23 cellular contexts compared by ENCODE assay signal in genomic region chr15:52230073-52230472, GRCh38.
"Had no signal": no experiment of that assay in that cellular context is flagged by ENCODE, and none has a peak within 500 bp of the region (broad histone marks: within the 10 kb centered on the region; RNA-seq: fewer than 3 reads in every experiment).

No MANE protein-coding gene starts in this region.

- H3K27ac ChIP-seq: brain microvascular endothelial cell, left ventricle myocardium inferior, parathyroid adenoma, tibial artery, vagina had no signal

- H3K4me3 Mint-ChIP-seq: activated CD8-positive, alpha-beta T cell treated with anti-CD3 and anti-CD28 coated beads, Interleukin-2, amount 10 ng/mL, durations not matched to agents 7 days and 5 days; stimulated activated naive CD8-positive, alpha-beta T cell treated with anti-CD3 and anti-CD28 coated beads, Interleukin-15, amount 100 ng/mL, for 72 hours; T-helper 1 cell treated with Interleukin-12 subunit alpha and Interleukin-12 subunit beta and Interleukin-4 antibody, amounts not matched to agents 30 μg/mL and 1 μg/mL, for 36 hours had no signal

- H3K36me3 ChIP-seq: brain microvascular endothelial cell, left ventricle myocardium inferior, vagina had no signal

- H3K79me2 ChIP-seq: parathyroid adenoma had no signal

- H2AFZ ChIP-seq: parathyroid adenoma had no signal

- DNase-seq: activated CD4-positive, alpha-beta T cell treated with anti-CD3 and anti-CD28 coated beads for 48 hours; activated CD8-positive, alpha-beta T cell treated with anti-CD3 and anti-CD28 coated beads, Interleukin-2, amount 10 ng/mL, durations not matched to agents 7 days and 5 days; activated gamma-delta T cell treated with Interleukin-2 at 50 U/mL for 16 hours; activated T-cell treated with anti-CD3 and anti-CD28 coated beads, Interleukin-2, amount 50 U/mL, for 1 hour; aorta; brain microvascular endothelial cell; caudate nucleus; dermis blood vessel endothelial cell; effector CD8-positive, alpha-beta T cell; foreskin keratinocyte; left ventricle myocardium inferior; mammary epithelial cell; nucleus accumbens; right cardiac atrium; stimulated activated CD4-positive, alpha-beta T cell treated with anti-CD3 and anti-CD28 coated beads, Interleukin-12 subunit alpha, Interleukin-12 subunit beta, amount 100 ng/mL, for 4 hours; stimulated activated CD4-positive, alpha-beta T cell treated with anti-CD3 and anti-CD28 coated beads, Interleukin-4, amount 100 ng/mL, for 4 hours; stimulated activated naive CD8-positive, alpha-beta T cell treated with anti-CD3 and anti-CD28 coated beads, Interleukin-15, amount 100 ng/mL, for 72 hours; T1000; tibial artery had no signal

- H3K27me3 ChIP-seq: brain microvascular endothelial cell, foreskin keratinocyte, tibial artery, vagina had no signal

- H3K4me1 ChIP-seq: left ventricle myocardium inferior, parathyroid adenoma, tibial artery, vagina had no signal

- H3K27me3 Mint-ChIP-seq: stimulated activated naive CD8-positive, alpha-beta T cell treated with anti-CD3 and anti-CD28 coated beads, Interleukin-15, amount 100 ng/mL, for 72 hours had no signal

- H3K27ac Mint-ChIP-seq: activated CD8-positive, alpha-beta T cell treated with anti-CD3 and anti-CD28 coated beads, Interleukin-2, amount 10 ng/mL, durations not matched to agents 7 days and 5 days; activated naive CD4-positive, alpha-beta T cell treated with anti-CD3 and anti-CD28 coated beads, Interleukin-2, amount 50 U/mL, for 72 hours; stimulated activated naive CD8-positive, alpha-beta T cell treated with anti-CD3 and anti-CD28 coated beads, Interleukin-15, amount 100 ng/mL, for 72 hours; T-helper 1 cell treated with Interleukin-12 subunit alpha and Interleukin-12 subunit beta and Interleukin-4 antibody, amounts not matched to agents 30 μg/mL and 1 μg/mL, for 36 hours had no signal

- ATAC-seq: activated CD8-positive, alpha-beta T cell treated with anti-CD3 and anti-CD28 coated beads, Interleukin-2, amount 10 ng/mL, durations not matched to agents 7 days and 5 days; activated naive CD4-positive, alpha-beta T cell treated with anti-CD3 and anti-CD28 coated beads, Interleukin-2, amount 50 U/mL, for 72 hours; foreskin keratinocyte; right cardiac atrium; stimulated activated naive CD8-positive, alpha-beta T cell treated with anti-CD3 and anti-CD28 coated beads, Interleukin-15, amount 100 ng/mL, for 72 hours had no signal

- H3K9me3 Mint-ChIP-seq: activated naive CD4-positive, alpha-beta T cell treated with anti-CD3 and anti-CD28 coated beads, Interleukin-2, amount 50 U/mL, for 72 hours; stimulated activated naive CD8-positive, alpha-beta T cell treated with anti-CD3 and anti-CD28 coated beads, Interleukin-15, amount 100 ng/mL, for 72 hours; T-helper 1 cell treated with Interleukin-12 subunit alpha and Interleukin-12 subunit beta and Interleukin-4 antibody, amounts not matched to agents 30 μg/mL and 1 μg/mL, for 36 hours had no signal

- H3K9ac ChIP-seq: parathyroid adenoma had no signal

- H3K4me3 ChIP-seq: left ventricle myocardium inferior, tibial artery, vagina had no signal

- H3K9me3 ChIP-seq: left ventricle myocardium inferior, tibial artery, vagina had no signal
